Comparison of ENCODE assay signal across 13 cellular contexts in genomic region chr2:120291464-120292311, GRCh38. TPM values are rescaled to one million over a fixed set of nuclear protein-coding genes. Genes with fewer than 3 reads are reported as not detected.
DNase-seq lines count a peak whose midpoint lies in the region; ATAC-seq, FAIRE-seq and TF ChIP-seq lines count a peak whose summit lies in the region.
"Had no signal": no experiment of that assay in that cellular context is flagged by ENCODE, and none has a peak within 500 bp of the region (broad histone marks: within the 10 kb centered on the region; RNA-seq: fewer than 3 reads in every experiment).

No MANE protein-coding gene starts in this region.

- H3K9me3 ChIP-seq in H1 (ENCODE audit: insufficient read depth in 2 of 2, low read depth in 1 of 2, low read length in 1 of 2) (no peaks in the 10 kb centered on the region), skeletal muscle satellite cell (replicated peaks; ENCODE audit: low read length) (no peaks in the 10 kb centered on the region)
- H3K9me3 ChIP-seq: adrenal gland, stomach had no signal

- no peaks in the 10 kb centered on the region for H3K36me3 ChIP-seq in GM23338 (ENCODE audit: insufficient read depth)
- H3K36me3 ChIP-seq in H1 (ENCODE audit: control insufficient read depth in 2 of 4, insufficient read depth in 4 of 4, low read length in 3 of 4): no peaks in the 10 kb centered on the region
- peaks cover 36% of the 10 kb centered on the region for H3K36me3 ChIP-seq in skeletal muscle satellite cell (ENCODE audit: insufficient read depth, low read length)

- no peak overlapping the region; the same call in 2 of the 3 replicates for H3K4me3 Mint-ChIP-seq in GM23338

- H4K20me1 ChIP-seq in GM23338 (replicated peaks; ENCODE audit: insufficient read depth) (no peaks in the 10 kb centered on the region), H1 (replicated peaks in 1 of 2; ENCODE audit: control insufficient read depth in 1 of 2, insufficient read depth in 2 of 2, low read length in 2 of 2) (no peaks in the 10 kb centered on the region)

- no peaks in the 10 kb centered on the region for H3K27me3 ChIP-seq in GM23338 (ENCODE audit: insufficient read depth)
- H3K27me3 ChIP-seq in H1 (replicated peaks in 1 of 4; ENCODE audit: control insufficient read depth in 3 of 4, extremely low read depth in 1 of 4, insufficient read depth in 3 of 4, low read length in 3 of 4): no peaks in the 10 kb centered on the region
- H3K27me3 ChIP-seq in skeletal muscle satellite cell (ENCODE audit: control insufficient read depth, insufficient read depth, low read length): no peaks in the 10 kb centered on the region
- H3K27me3 ChIP-seq: adrenal gland, stomach had no signal

- H3F3A ChIP-seq in GM23338 (replicated peaks; ENCODE audit: low read depth): 0 out of 2 replicates have a peak, but pooled peaks cover 6% of the 10 kb centered on the region

- no peak overlapping the region for H2AFZ ChIP-seq in GM23338
- H2AFZ ChIP-seq in H1 (ENCODE audit: low read length): no peak overlapping the region

- no peaks in the 10 kb centered on the region for H3K9me2 ChIP-seq in GM23338 (ENCODE audit: insufficient read depth)

- H3K9me3 Mint-ChIP-seq in GM23338: no peaks in the 10 kb centered on the region

- no peak overlapping the region for H3K4ac ChIP-seq in H1 (replicated peaks; ENCODE audit: insufficient read length, low read depth, low read length)

- DNase-seq in GM23338 (ENCODE audit: low spot score): no peak
- peak; percentile 57 for DNase-seq in RWPE1 (ENCODE audit: low spot score)
- DNase-seq in H1 (ENCODE audit: low read depth in 1 of 2, low spot score in 2 of 2): no peak
- no peak for DNase-seq in NCI-H1105 (lab: John Stamatoyannopoulos, UW)
- no peak for DNase-seq in HuH-7.5 (ENCODE audit: low spot score)
- no peak for DNase-seq in SW 1271 (lab: John Stamatoyannopoulos, UW)
- DNase-seq: foreskin melanocyte, Kasumi-1, NCI-H69, stomach had no signal

- FAIRE-seq in H1 (lab: Jason Lieb, UNC): no peak

- ATAC-seq in GM23338: no peak
- ATAC-seq: activated CD4-positive, CD25-positive, alpha-beta regulatory T cell treated with anti-CD3 and anti-CD28 coated beads, Interleukin-2, amount 50 U/mL, for 24 hours had no signal

- no peak overlapping the region for H2BK15ac ChIP-seq in H1 (ENCODE audit: low read length)

- H3K4me1 Mint-ChIP-seq in GM23338: peaks cover 57% of the 10 kb centered on the region

- H2BK20ac ChIP-seq in H1 (ENCODE audit: low read length): peak overlapping the region; percentile 25; the same call in 1 of the 2 replicates

- no peak overlapping the region for H2AK5ac ChIP-seq in H1 (ENCODE audit: low read depth, low read length)

- H3K79me1 ChIP-seq in H1 (ENCODE audit: low read depth, low read length): no peaks in the 10 kb centered on the region

- H4K8ac ChIP-seq in H1 (ENCODE audit: extremely low read depth, insufficient read depth, low read length): no peak overlapping the region

- peaks cover 7% of the 10 kb centered on the region for H3K27me3 Mint-ChIP-seq in GM23338 (ENCODE audit: insufficient read depth, low read depth, poor library complexity)

- H2BK120ac ChIP-seq in H1 (replicated peaks; ENCODE audit: low read depth, low read length): no peak overlapping the region

- no peaks in the 10 kb centered on the region for H3K23me2 ChIP-seq in H1 (ENCODE audit: low read depth, low read length)

- TF ChIP-seq CTCF in GM23338 (conservative IDR thresholded peaks at IDR 0.05; ENCODE audit: low read depth in 2 of 2) (no peak), RWPE1 (conservative IDR thresholded peaks at IDR 0.05; ENCODE audit: low read depth) (no peak), H1 (IDR thresholded peaks at IDR 0.05; ENCODE audit: control extremely low read depth in 1 of 3, insufficient read depth in 1 of 3, low read depth in 1 of 3, low read length in 3 of 3) (no peak)

- H3K4me3 ChIP-seq in GM23338 (no peak overlapping the region), H1 (ENCODE audit: extremely low read depth in 1 of 4, insufficient read depth in 2 of 4, low read depth in 3 of 4, low read length in 4 of 4) (no peak overlapping the region), skeletal muscle satellite cell (ENCODE audit: low read length) (no peak overlapping the region)
- H3K4me3 ChIP-seq: adrenal gland, stomach had no signal

- no peak overlapping the region for H2BK5ac ChIP-seq in H1 (ENCODE audit: low read depth, low read length)

- H3K9ac ChIP-seq in H1 (replicated peaks in 1 of 4; ENCODE audit: extremely low read depth in 1 of 4, low read depth in 3 of 4, low read length in 3 of 4) (no peak overlapping the region), skeletal muscle satellite cell (ENCODE audit: low read depth, low read length) (no peak overlapping the region)

- H3K79me2 ChIP-seq in GM23338 (replicated peaks; ENCODE audit: insufficient read depth) (no peaks in the 10 kb centered on the region), H1 (ENCODE audit: control insufficient read depth in 1 of 2, insufficient read depth in 2 of 2, low read length in 2 of 2) (no peaks in the 10 kb centered on the region)

- peak overlapping the region; percentile 29 for H4K91ac ChIP-seq in H1 (replicated peaks; ENCODE audit: insufficient read length, low read length)

- peaks cover 4% of the 10 kb centered on the region; the same call in 2 of the 3 replicates for H3K36me3 Mint-ChIP-seq in GM23338 (ENCODE audit: low read depth)

- no peak for TF ChIP-seq RAD21 in H1 (IDR thresholded peaks at IDR 0.05 in 1 of 2, conservative IDR thresholded peaks at IDR 0.05 in 1 of 2; ENCODE audit: low read depth in 2 of 2, low read length in 2 of 2)

- no peak overlapping the region; the same call in 1 of the 2 replicates for H3K27ac Mint-ChIP-seq in GM23338

- CTCF ChIA-PET in RWPE1 (lab: Yijun Ruan, JAX): interaction anchor here (0.6 to 0.7 kb wide), 4 partner anchors 8 to 572 kb away, joined by 3 read pairs; no protein-coding TSS in a partner anchor
- CTCF ChIA-PET in H1 (lab: Charles Lee; ENCODE audit: partially characterized antibody): interaction anchor here (1.0 to 7.3 kb wide), 10 partner anchors 8 to 117 kb away, joined by 3 to 75 read pairs (median 4); no protein-coding TSS in a partner anchor

- H2BK12ac ChIP-seq in H1 (ENCODE audit: low read depth, low read length): no peak overlapping the region

- no peak overlapping the region for H3K56ac ChIP-seq in H1 (replicated peaks; ENCODE audit: insufficient read length, low read depth, low read length)

- H3K23ac ChIP-seq in H1 (ENCODE audit: insufficient read length): no peak overlapping the region

- no peak overlapping the region for H3K14ac ChIP-seq in H1 (ENCODE audit: insufficient read length)

- H3K4me1 ChIP-seq in GM23338 (ENCODE audit: insufficient read depth) (peaks cover 44% of the 10 kb centered on the region), H1 (replicated peaks in 1 of 4; ENCODE audit: control insufficient read depth in 3 of 4, insufficient read depth in 4 of 4, low read length in 3 of 4) (peaks cover 0 to 20% (median 15%) of the 10 kb centered on the region in 4 experiments), skeletal muscle satellite cell (ENCODE audit: control insufficient read depth, insufficient read depth, low read length) (peaks cover 21% of the 10 kb centered on the region)

- H4K5ac ChIP-seq in H1 (ENCODE audit: insufficient read length, low read depth, low read length): no peak overlapping the region

- peak overlapping the region; percentile 59 for H3K4me2 ChIP-seq in GM23338
- peak overlapping the region in 1 of 2 experiments; percentile 15; a peak in 2 of 4 replicates for H3K4me2 ChIP-seq in H1 (ENCODE audit: insufficient read depth in 1 of 2, low read depth in 2 of 2, low read length in 2 of 2)
- peak overlapping the region; percentile 21 for H3K4me2 ChIP-seq in skeletal muscle satellite cell (ENCODE audit: low read length)

- no peak for TF ChIP-seq EP300 in H1 (IDR thresholded peaks at IDR 0.05; ENCODE audit: borderline replicate concordance in 1 of 2, low read depth in 2 of 2, low read length in 2 of 2)

- no peak overlapping the region; the same call in 1 of the 2 replicates for H3K18ac ChIP-seq in H1 (ENCODE audit: extremely low read depth, low read length)

- POLR2A ChIA-PET in RWPE1 (lab: Yijun Ruan, JAX; ENCODE audit: low non-redundant PET) (interaction anchor here (1.5 kb wide), 1 partner anchor 68 kb away, joined by 3 read pairs; the partner anchor contains the start of gene TMEM185B), H1 (lab: Charles Lee; ENCODE audit: partially characterized antibody) (interaction anchor here (1.6 kb wide), 1 partner anchor 15 kb away, joined by 5 read pairs; no protein-coding TSS in a partner anchor)

- no peak for TF ChIP-seq POLR2A in H1 (IDR thresholded peaks at IDR 0.05; ENCODE audit: control extremely low read depth in 1 of 2, low read depth in 2 of 2, low read length in 2 of 2)

- H3K27ac ChIP-seq in GM23338 (ENCODE audit: low read depth) (no peak overlapping the region), RWPE1 (no peak overlapping the region), H1 (ENCODE audit: low read depth, low read length) (no peak overlapping the region)
- H3K27ac ChIP-seq: adrenal gland, stomach had no signal

- 84% methylated on average over 4 of the region's 4 CpGs; no CpG with 5 or more reads in 1 of the 2 experiments for WGBS in H1 (ENCODE audit: extremely low coverage in 1 of 2, insufficient coverage in 1 of 2, insufficient read length in 1 of 2, insufficient replicate concordance in 2 of 2, low coverage in 1 of 2, low lambda C conversion rate in 2 of 2, missing lambda C conversion rate in 1 of 2), 2 experiments

RNA-seq across cellular contexts. Expression of gene RALB, which starts 39.0 kb away (rescaled TPM):
- 16.4 and 17.4 TPM in 2 replicates for total RNA-seq in GM23338 (2014; rRNA removed; shearing (Covaris generic))
- polyA plus RNA-seq in GM23338 (2016; fragmentation: Nextera tagmentation; extraction: Ambion mirVana) (15.2 and 16.2 TPM in 2 replicates), H1 (2011; rRNA removed) (8.9 and 12.0 TPM in 2 replicates)
- total RNA-seq in H1 (2021; fragmentation: NEBNext Ultra II Directional; extraction: Animal tissue kit (Norgen Biotek cat#: 25700)): 16.6 and 18.2 TPM in 2 replicates
- polyA plus RNA-seq in H1 (2011; cell fraction: cytosol; rRNA removed): 15.1 TPM
- 4.6 TPM for polyA plus RNA-seq in H1 (2011; cell fraction: nucleus; rRNA removed)
- 13.5 to 22.6 TPM (median 16.4 TPM) in 4 replicates for polyA plus RNA-seq in H1 (2012, experiment 1 of 2)
- polyA plus RNA-seq in H1 (2012, experiment 2 of 2): 4.7 TPM
- polyA plus RNA-seq in H1 (2013, experiment 1 of 2): 13.1 TPM
- polyA plus RNA-seq in H1 (2013, experiment 2 of 2): 14.6 TPM
- polyA minus RNA-seq in H1 (2011; rRNA and poly(A)+ RNA removed): 5.5 and 6.5 TPM in 2 replicates
- polyA minus RNA-seq in H1 (2011; cell fraction: cytosol; rRNA and poly(A)+ RNA removed): 5.9 TPM
- polyA minus RNA-seq in H1 (2011; cell fraction: nucleus; rRNA and poly(A)+ RNA removed): 3.3 TPM
- total RNA-seq in skeletal muscle satellite cell (2012; rRNA removed): 61.4 and 71.0 TPM in 2 replicates

RNA-seq across cellular contexts. Expression of gene INHBB, which starts 54.2 kb away (rescaled TPM):
- 0.16 and 0.21 TPM in 2 replicates for total RNA-seq in GM23338 (2014; rRNA removed; shearing (Covaris generic))
- 0.16 TPM in 1 of 2 replicates, not detected in the other for polyA plus RNA-seq in GM23338 (2016; fragmentation: Nextera tagmentation; extraction: Ambion mirVana)
- total RNA-seq in H1 (2021; fragmentation: NEBNext Ultra II Directional; extraction: Animal tissue kit (Norgen Biotek cat#: 25700)): 0.23 and 0.30 TPM in 2 replicates
- polyA plus RNA-seq in H1 (2011; rRNA removed): 0.24 and 0.32 TPM in 2 replicates
- 0.25 TPM for polyA plus RNA-seq in H1 (2011; cell fraction: cytosol; rRNA removed)
- polyA plus RNA-seq in H1 (2011; cell fraction: nucleus; rRNA removed): 0.44 TPM
- polyA plus RNA-seq in H1 (2012, experiment 1 of 2): 0.27 to 0.51 TPM (median 0.42 TPM) in 4 replicates
- 0.31 TPM for polyA plus RNA-seq in H1 (2012, experiment 2 of 2)
- polyA plus RNA-seq in H1 (2013, experiment 1 of 2): 0.10 TPM
- polyA plus RNA-seq in H1 (2013, experiment 2 of 2): 0.15 TPM
- polyA minus RNA-seq in H1 (2011; rRNA and poly(A)+ RNA removed): 0.19 and 0.46 TPM in 2 replicates
- 0.44 TPM for polyA minus RNA-seq in H1 (2011; cell fraction: cytosol; rRNA and poly(A)+ RNA removed)
- polyA minus RNA-seq in H1 (2011; cell fraction: nucleus; rRNA and poly(A)+ RNA removed): 0.50 TPM
- total RNA-seq in skeletal muscle satellite cell (2012; rRNA removed): not detected in 2 replicates
